In genomic region chr22:19361501-19362103, GRCh38 we compare ENCODE assay signal across 13 cellular contexts.
A peak's percentile ranks its signal among the peaks of the same experiment; 100 is the strongest.
DNase-seq lines count a peak whose midpoint lies in the region; ATAC-seq, FAIRE-seq and TF ChIP-seq lines count a peak whose summit lies in the region.
"Had no signal": no experiment of that assay in that cellular context is flagged by ENCODE, and none has a peak within 500 bp of the region (broad histone marks: within the 10 kb centered on the region; RNA-seq: fewer than 3 reads in every experiment).

No MANE protein-coding gene starts in this region.

- ATAC-seq in CD8-positive, alpha-beta T cell, result peak; percentile 31
- ATAC-seq in GM19452 (IDR thresholded peaks at IDR 0.05; ENCODE audit: unreplicated experiment) (peak; percentile 61), HG03175 (IDR thresholded peaks at IDR 0.05; ENCODE audit: unreplicated experiment) (peak; percentile 59), GM12878 (peak; percentile 98)

- no peaks in the 10 kb centered on the region for H3K27me3 ChIP-seq in CD8-positive, alpha-beta T cell (ENCODE audit: insufficient read depth, low read length)
- no peaks in the 10 kb centered on the region for H3K27me3 ChIP-seq in GM12878 (replicated peaks in 1 of 2; ENCODE audit: control insufficient read depth in 2 of 2, insufficient read depth in 2 of 2, low read length in 1 of 2)
- H3K27me3 ChIP-seq in Caco-2 (replicated peaks; ENCODE audit: control insufficient read depth, insufficient read depth, low read length), result no peaks in the 10 kb centered on the region

- POLR2A ChIA-PET in CD8-positive, alpha-beta T cell (lab: Charles Lee), result no interaction called here
- POLR2A ChIA-PET in GM12878 (lab: Charles Lee), result interaction anchor here (0.9 kb wide), 1 partner anchor 70 kb away, joined by 4 read pairs; the partner anchor contains the start of genes HIRA and MRPL40
- POLR2A ChIA-PET in Caco-2 (lab: Charles Lee), result no interaction called here

- WGBS in GM12878 (ENCODE audit: insufficient coverage, insufficient replicate concordance, low lambda C conversion rate, missing lambda C conversion rate), result 17% methylated on average over 7 of the region's 7 CpGs

- H3K4me3 ChIP-seq in CD8-positive, alpha-beta T cell (ENCODE audit: low read depth, low read length), result no peak overlapping the region
- H3K4me3 ChIP-seq in GM12878 (no peak overlapping the region), Caco-2 (ENCODE audit: low read depth, low read length) (no peak overlapping the region), kidney (ENCODE audit: low read length in 2 of 2) (no peak overlapping the region)

- RAD21 ChIA-PET in GM12878 (lab: Charles Lee; ENCODE audit: unreplicated experiment), result interaction anchor here (0.8 to 2.0 kb wide), 3 partner anchors 65 to 183 kb away, joined by 3 to 7 read pairs (median 3); partner anchors contain the start of gene SLC25A1

- peak overlapping the region; percentile 26 for H2AFZ ChIP-seq in GM12878 (ENCODE audit: control insufficient read depth, low read depth, low read length)

- H3K36me3 ChIP-seq in CD8-positive, alpha-beta T cell (ENCODE audit: insufficient read depth, low read length), result peaks cover 38% of the 10 kb centered on the region
- peaks cover 35 to 37% of the 10 kb centered on the region in 2 experiments; a peak in 3 of 4 replicates for H3K36me3 ChIP-seq in GM12878 (ENCODE audit: control insufficient read depth in 2 of 2, insufficient read depth in 2 of 2, low read length in 1 of 2)
- no peaks in the 10 kb centered on the region; the same call in none of the 2 replicates for H3K36me3 ChIP-seq in Caco-2 (ENCODE audit: control insufficient read depth, insufficient read depth, low read length)
- H3K36me3 ChIP-seq in kidney (ENCODE audit: control insufficient read depth in 1 of 2, insufficient read depth in 2 of 2, low read length in 2 of 2), result peaks cover 42 to 44% of the 10 kb centered on the region in 2 donors

- no peaks in the 10 kb centered on the region for H4K20me1 ChIP-seq in GM12878 (ENCODE audit: control insufficient read depth, insufficient read depth)

- peaks cover 86% of the 10 kb centered on the region for H3K36me3 Mint-ChIP-seq in CD8-positive, alpha-beta T cell
- H3K36me3 Mint-ChIP-seq in Caco-2 (ENCODE audit: insufficient read depth, unreplicated experiment), result peaks cover 55% of the 10 kb centered on the region

- peak in 1 of 2 experiments; percentile 55; a peak in 1 of 4 replicates for TF ChIP-seq EP300 in GM12878 (IDR thresholded peaks at IDR 0.05; ENCODE audit: borderline replicate concordance in 1 of 2, control insufficient read depth in 1 of 2, low read depth in 2 of 2, low read length in 2 of 2)

- H3K4me1 ChIP-seq in CD8-positive, alpha-beta T cell (ENCODE audit: insufficient read depth, low read length), result no peaks in the 10 kb centered on the region
- H3K4me1 ChIP-seq in GM12878 (ENCODE audit: control insufficient read depth, insufficient read depth, low read length) (peaks cover 17% of the 10 kb centered on the region), Caco-2 (no peaks in the 10 kb centered on the region), kidney (ENCODE audit: control insufficient read depth in 1 of 2, insufficient read depth in 1 of 2, low read depth in 1 of 2, low read length in 2 of 2) (peaks cover 0 to 2% of the 10 kb centered on the region in 2 donors)

- no peak for TF ChIP-seq CTCF in CD8-positive, alpha-beta T cell (IDR thresholded peaks at IDR 0.05)
- no peak for TF ChIP-seq CTCF in GM12878 (IDR thresholded peaks at IDR 0.05 in 2 of 3, conservative IDR thresholded peaks at IDR 0.05 in 1 of 3; ENCODE audit: control insufficient read depth in 2 of 3, extremely low read depth in 1 of 3, insufficient read depth in 1 of 3, low read depth in 3 of 3, low read length in 3 of 3)
- no peak for TF ChIP-seq CTCF in Caco-2 (IDR thresholded peaks at IDR 0.05; ENCODE audit: insufficient read depth in 1 of 2, low read depth in 1 of 2, low read length in 1 of 2, severe bottlenecking in 1 of 2, unreplicated experiment in 1 of 2)
- no peak for TF ChIP-seq CTCF in kidney (IDR thresholded peaks at IDR 0.05; ENCODE audit: borderline replicate concordance, extremely low read depth, insufficient read depth)

- H3K4me3 Mint-ChIP-seq in CD8-positive, alpha-beta T cell, result no peak overlapping the region
- H3K4me3 Mint-ChIP-seq in Caco-2 (ENCODE audit: unreplicated experiment), result no peak overlapping the region

- no peaks in the 10 kb centered on the region for H3K4me1 Mint-ChIP-seq in CD8-positive, alpha-beta T cell (ENCODE audit: low read depth)
- no peaks in the 10 kb centered on the region for H3K4me1 Mint-ChIP-seq in Caco-2 (ENCODE audit: low read depth, unreplicated experiment)

- H3K79me2 ChIP-seq in GM12878 (ENCODE audit: control insufficient read depth, insufficient read depth, low read length), result no peaks in the 10 kb centered on the region

- SMC1A ChIA-PET in GM12878 (lab: Charles Lee; ENCODE audit: uncharacterized antibody, unreplicated experiment), result interaction anchor here (1.0 to 1.6 kb wide), 5 partner anchors 9 to 116 kb away, joined by 3 to 6 read pairs (median 4); no protein-coding TSS in a partner anchor

- no peaks in the 10 kb centered on the region for H3K9me3 ChIP-seq in CD8-positive, alpha-beta T cell (ENCODE audit: low read length)
- H3K9me3 ChIP-seq in GM12878 (replicated peaks; ENCODE audit: control insufficient read depth, insufficient read depth, low read length) (no peaks in the 10 kb centered on the region), Caco-2 (no peaks in the 10 kb centered on the region), kidney (ENCODE audit: control insufficient read depth in 1 of 2, low read length in 2 of 2) (no peaks in the 10 kb centered on the region)

- BruUV-seq in GM12878 (replicated peaks; lab: Mats Ljungman, UMichigan) (TSS peak; percentile 41), Caco-2 (replicated peaks; lab: Mats Ljungman, UMichigan) (no TSS peak)

- TF ChIP-seq POLR2A in GM12878 (IDR thresholded peaks at IDR 0.05; ENCODE audit: low read depth, low read length), result peak; percentile 32

- H3K27me3 Mint-ChIP-seq in CD8-positive, alpha-beta T cell (ENCODE audit: low read depth), result no peaks in the 10 kb centered on the region
- H3K27me3 Mint-ChIP-seq in Caco-2 (ENCODE audit: insufficient read depth, unreplicated experiment), result no peaks in the 10 kb centered on the region

- intact Hi-C loops in CD8-positive, alpha-beta T cell (cut with DNase I, micrococcal nuclease), result loop anchor here in 1 of 2 experiments (5.0 kb wide), 1 partner anchor 254 kb away; no protein-coding TSS in a partner anchor
- intact Hi-C loops in GM12878 (cut with micrococcal nuclease; ENCODE audit: unreplicated experiment), result no loop called here
- intact Hi-C loops in Caco-2 (cut with micrococcal nuclease; ENCODE audit: unreplicated experiment), result no loop called here
- intact Hi-C loops in kidney (cut with DNase I), result no loop called here

- in situ Hi-C loops in GM12878 (cut with MboI), result no loop called here

- FAIRE-seq in GM12878 (lab: Jason Lieb, UNC), result peak; percentile 98
- FAIRE-seq in kidney (lab: Jason Lieb, UNC), result no peak

- H3K9ac ChIP-seq in GM12878 (ENCODE audit: control insufficient read depth, insufficient read depth, low read length) (peak overlapping the region; percentile 63), kidney (ENCODE audit: low read length in 2 of 2) (no peak overlapping the region)

- H3K9me3 Mint-ChIP-seq in CD8-positive, alpha-beta T cell, result no peaks in the 10 kb centered on the region
- H3K9me3 Mint-ChIP-seq in Caco-2 (ENCODE audit: unreplicated experiment), result no peaks in the 10 kb centered on the region

- TF ChIP-seq RAD21 in GM12878 (IDR thresholded peaks at IDR 0.05; ENCODE audit: insufficient read depth, low read depth, low read length), result no peak

- no peak for DNase-seq in CD8-positive, alpha-beta T cell
- DNase-seq in GM12878 (ENCODE audit: low read depth, low spot score) (peak; percentile 82), Caco-2 (no peak), kidney (no peak), T-helper 9 cell (no peak)
- no peak for DNase-seq in activated naive CD4-positive, alpha-beta T cell (lab: John Stamatoyannopoulos, UW)
- DNase-seq: activated gamma-delta T cell; AML-193; occipital lobe; SHP77; stimulated activated naive CD4-positive, alpha-beta T cell treated with Interleukin-2 at 50 U/mL for 16 hours had no signal

- H3K27ac Mint-ChIP-seq in CD8-positive, alpha-beta T cell, result no peak overlapping the region
- H3K27ac Mint-ChIP-seq in Caco-2 (ENCODE audit: unreplicated experiment), result no peak overlapping the region

- no peak overlapping the region for H3K27ac ChIP-seq in CD8-positive, alpha-beta T cell (ENCODE audit: low read depth, low read length)
- H3K27ac ChIP-seq in GM12878 (ENCODE audit: control insufficient read depth, insufficient read depth) (peak overlapping the region; percentile 92), kidney (ENCODE audit: low read depth in 2 of 2, low read length in 2 of 2) (no peak overlapping the region)

- H3K4me2 ChIP-seq in GM12878 (ENCODE audit: control insufficient read depth, insufficient read depth), result peak overlapping the region; percentile 91

- CTCF ChIA-PET in CD8-positive, alpha-beta T cell (lab: Charles Lee), result no interaction called here
- CTCF ChIA-PET in GM12878 (lab: Yijun Ruan, JAX), result interaction anchor here (1.0 to 1.8 kb wide), 3 partner anchors 53 to 245 kb away, joined by 3 to 4 read pairs (median 3); no protein-coding TSS in a partner anchor
- CTCF ChIA-PET in Caco-2 (lab: Charles Lee), result no interaction called here

TF ChIP-seq in GM12878, 131 proteins besides CTCF, POLR2A, EP300 and RAD21 (continues in another document):
- peak; percentile 27 for TF ChIP-seq MEF2B (IDR thresholded peaks at IDR 0.05; ENCODE audit: partially characterized antibody, poor library complexity, severe bottlenecking)
- no peak for TF ChIP-seq SREBF2 (IDR thresholded peaks at IDR 0.05; ENCODE audit: low read length)
- peak; percentile 45; the same call in 1 of the 2 replicates for TF ChIP-seq RUNX3 (IDR thresholded peaks at IDR 0.05; ENCODE audit: low read length)
- 0 out of 2 replicates have a peak, but pooled peaks have one; percentile 51 for TF ChIP-seq RCOR1 (conservative IDR thresholded peaks at IDR 0.05; ENCODE audit: low read depth, low read length)

Comparison
In these comparisons a context has a peak if more than half of its experiments do, and no peak if none do; other contexts are left out.
1. ATAC-seq: peak in every context shown above with its lines; median percentile 98 in GM12878; 61 in GM19452; 59 in HG03175; 31 in CD8-positive, alpha-beta T cell.